ENCODE assay signal across 23 cellular contexts in genomic region chr17:8441690-8442089, GRCh38. TPM values are rescaled to one million over a fixed set of nuclear protein-coding genes. Genes with fewer than 3 reads are reported as not detected.
DNase-seq lines count a peak whose midpoint lies in the region; ATAC-seq and TF ChIP-seq lines count a peak whose summit lies in the region.
"Had no signal": no experiment of that assay in that cellular context is flagged by ENCODE, and none has a peak within 500 bp of the region (broad histone marks: within the 10 kb centered on the region; RNA-seq: fewer than 3 reads in every experiment).

No MANE protein-coding gene starts in this region.

- H3K4me2 ChIP-seq in GM23248 (ENCODE audit: unreplicated experiment): peak overlapping the region; percentile 5
- H3K4me2 ChIP-seq in smooth muscle cell: no peak overlapping the region

- peaks cover 22% of the 10 kb centered on the region for H3K36me3 Mint-ChIP-seq in activated T-cell treated with anti-CD3 and anti-CD28 coated beads, Interleukin-2, amount 50 U/mL, for 4 hours (ENCODE audit: insufficient read depth)
- H3K36me3 Mint-ChIP-seq in central memory CD8-positive, alpha-beta T cell (ENCODE audit: insufficient read depth): peaks cover 50% of the 10 kb centered on the region

- 94% methylated on average over 2 of the region's 2 CpGs for WGBS in GM23248 (ENCODE audit: low coverage in 1 of 2, low lambda C conversion rate in 2 of 2, missing lambda C conversion rate in 2 of 2), 2 experiments
- WGBS in smooth muscle cell (ENCODE audit: low lambda C conversion rate): 100% methylated on average over 2 of the region's 2 CpGs

- H2AFZ ChIP-seq in GM23248 (no peak overlapping the region), smooth muscle cell (ENCODE audit: low read depth) (no peak overlapping the region)

- peaks cover 29% of the 10 kb centered on the region for H4K20me1 ChIP-seq in GM23248 (ENCODE audit: insufficient read depth)
- peaks cover 100% of the 10 kb centered on the region for H4K20me1 ChIP-seq in smooth muscle cell (ENCODE audit: low read depth)

- H3K4me3 Mint-ChIP-seq in activated T-cell treated with anti-CD3 and anti-CD28 coated beads, Interleukin-2, amount 50 U/mL, for 4 hours: peak overlapping the region; percentile 30
- no peak overlapping the region for H3K4me3 Mint-ChIP-seq in central memory CD8-positive, alpha-beta T cell
- H3K4me3 Mint-ChIP-seq: activated CD8-positive, alpha-beta memory T cell treated with anti-CD3 and anti-CD28 coated beads, Interleukin-2, amount 10 ng/mL, durations not matched to agents 7 days and 5 days had no signal

- H3K9me3 ChIP-seq in GM23248 (ENCODE audit: low read depth): no peaks in the 10 kb centered on the region
- H3K9me3 ChIP-seq in smooth muscle cell (replicated peaks; ENCODE audit: low read depth): no peaks in the 10 kb centered on the region

- H3K9me3 Mint-ChIP-seq in activated T-cell treated with anti-CD3 and anti-CD28 coated beads, Interleukin-2, amount 50 U/mL, for 4 hours: no peaks in the 10 kb centered on the region
- H3K9me3 Mint-ChIP-seq in central memory CD8-positive, alpha-beta T cell: no peaks in the 10 kb centered on the region

- H3K27me3 Mint-ChIP-seq in activated T-cell treated with anti-CD3 and anti-CD28 coated beads, Interleukin-2, amount 50 U/mL, for 4 hours (ENCODE audit: low read depth): no peaks in the 10 kb centered on the region
- no peaks in the 10 kb centered on the region for H3K27me3 Mint-ChIP-seq in central memory CD8-positive, alpha-beta T cell
- H3K27me3 Mint-ChIP-seq: activated CD8-positive, alpha-beta memory T cell treated with anti-CD3 and anti-CD28 coated beads, Interleukin-2, amount 10 ng/mL, durations not matched to agents 7 days and 5 days had no signal

- ATAC-seq in activated T-cell treated with anti-CD3 and anti-CD28 coated beads, Interleukin-2, amount 50 U/mL, for 4 hours: no peak
- no peak for ATAC-seq in central memory CD8-positive, alpha-beta T cell (replicated peaks; ENCODE audit: extremely low read depth, poor library complexity, severe bottlenecking)
- ATAC-seq in GM21360 (IDR thresholded peaks at IDR 0.05; ENCODE audit: unreplicated experiment): no peak
- ATAC-seq: activated CD8-positive, alpha-beta memory T cell treated with anti-CD3 and anti-CD28 coated beads, Interleukin-2, amount 10 ng/mL, durations not matched to agents 7 days and 5 days had no signal

- 0 out of 2 replicates have a peak overlapping the region, but pooled peaks have one; percentile 1 for H3K27ac ChIP-seq in GM23248
- H3K27ac ChIP-seq in smooth muscle cell (ENCODE audit: low read depth): peak overlapping the region; percentile 9
- H3K27ac ChIP-seq: RWPE1, WERI-Rb-1 had no signal

- DNase-seq in activated T-cell treated with anti-CD3 and anti-CD28 coated beads, Interleukin-2, amount 50 U/mL, for 4 hours: no peak
- DNase-seq in activated T-cell treated with anti-CD3 and anti-CD28 coated beads, Interleukin-2, amount 50 U/mL, for 1 hour: no peak
- DNase-seq in GM23248: no peak
- DNase-seq in central memory CD8-positive, alpha-beta T cell (ENCODE audit: low spot score in 2 of 2): no peak
- no peak for DNase-seq in smooth muscle cell (lab: John Stamatoyannopoulos, UW; ENCODE audit: unreplicated experiment)
- no peak for DNase-seq in activated gamma-delta T cell (lab: John Stamatoyannopoulos, UW)
- no peak for DNase-seq in GF-D8 (lab: John Stamatoyannopoulos, UW)
- DNase-seq: ACHN; activated CD8-positive, alpha-beta memory T cell treated with anti-CD3 and anti-CD28 coated beads, Interleukin-2, amount 10 ng/mL, durations not matched to agents 7 days and 5 days; COR-L47; EL; foreskin fibroblast; NCI-H146; NCI-H2227 treated with DMSO at 0.1 percent for 48 hours; stimulated activated naive CD4-positive, alpha-beta T cell treated with Interleukin-2 at 50 U/mL for 16 hours; SW 1271; WERI-Rb-1 had no signal

- no peak for TF ChIP-seq CTCF in smooth muscle cell (IDR thresholded peaks at IDR 0.05; ENCODE audit: borderline replicate concordance, insufficient read depth, poor library complexity, severe bottlenecking)

- no peaks in the 10 kb centered on the region for H3K27me3 ChIP-seq in GM23248 (replicated peaks; ENCODE audit: insufficient read depth)
- no peaks in the 10 kb centered on the region for H3K27me3 ChIP-seq in smooth muscle cell (ENCODE audit: low read depth)

- H3K36me3 ChIP-seq in GM23248 (ENCODE audit: low read depth) (peaks cover 40% of the 10 kb centered on the region), smooth muscle cell (ENCODE audit: low read depth) (peaks cover 18% of the 10 kb centered on the region)

- in situ Hi-C loops in GM23248 (cut with MboI): no loop called here

- H3K4me3 ChIP-seq in GM23248 (no peak overlapping the region), smooth muscle cell (no peak overlapping the region)

- peaks cover 31% of the 10 kb centered on the region for H3K4me1 ChIP-seq in GM23248 (ENCODE audit: insufficient read depth)
- peaks cover 10% of the 10 kb centered on the region for H3K4me1 ChIP-seq in smooth muscle cell (ENCODE audit: low read depth)

- H3K4me1 Mint-ChIP-seq in activated T-cell treated with anti-CD3 and anti-CD28 coated beads, Interleukin-2, amount 50 U/mL, for 4 hours (ENCODE audit: low read depth): peaks cover 61% of the 10 kb centered on the region
- H3K4me1 Mint-ChIP-seq in central memory CD8-positive, alpha-beta T cell: peaks cover 49% of the 10 kb centered on the region

- H3K9ac ChIP-seq in GM23248 (no peak overlapping the region), smooth muscle cell (ENCODE audit: low read depth) (no peak overlapping the region)

- peak overlapping the region; percentile 16 for H3K27ac Mint-ChIP-seq in central memory CD8-positive, alpha-beta T cell (ENCODE audit: low read depth)
- H3K27ac Mint-ChIP-seq: activated CD8-positive, alpha-beta memory T cell treated with anti-CD3 and anti-CD28 coated beads, Interleukin-2, amount 10 ng/mL, durations not matched to agents 7 days and 5 days had no signal

- H3F3A ChIP-seq in GM23248 (ENCODE audit: insufficient read depth): peaks cover 31% of the 10 kb centered on the region; the same call in 1 of the 2 replicates
- no peaks in the 10 kb centered on the region for H3F3A ChIP-seq in smooth muscle cell (ENCODE audit: low read depth)

- H3K79me2 ChIP-seq in GM23248 (ENCODE audit: insufficient read depth) (peaks cover 100% of the 10 kb centered on the region), smooth muscle cell (ENCODE audit: low read depth) (peaks cover 99% of the 10 kb centered on the region)

- no peaks in the 10 kb centered on the region for H3K9me2 ChIP-seq in GM23248 (ENCODE audit: insufficient read depth)

RNA-seq across cellular contexts. Expression of gene NDEL1, which starts 6.0 kb away (rescaled TPM):
- total RNA-seq in activated T-cell treated with anti-CD3 and anti-CD28 coated beads, Interleukin-2, amount 50 U/mL, for 4 hours: 10 to 100 TPM; 49.0 to 51.7 (median 51.4) TPM
- total RNA-seq in GM23248 (2014; rRNA removed; shearing (Covaris generic)): 74.9 and 76.4 TPM in 2 replicates
- polyA plus RNA-seq in GM23248 (2016; fragmentation: Nextera tagmentation; extraction: Ambion mirVana) (105 and 111 TPM in 2 replicates), smooth muscle cell (82.0 and 82.6 TPM in 2 replicates)
- 103 and 111 TPM in 2 replicates for total RNA-seq in smooth muscle cell

RNA-seq across cellular contexts. Expression of gene RNF222, which starts 44.1 kb away (rescaled TPM):
- under 1 TPM in 2 of 3 donors, not detected in 1; 0.11 to 0.13 TPM for total RNA-seq in activated T-cell treated with anti-CD3 and anti-CD28 coated beads, Interleukin-2, amount 50 U/mL, for 4 hours
- not detected in 2 replicates for total RNA-seq in GM23248 (2014; rRNA removed; shearing (Covaris generic))
- not detected in 2 replicates for polyA plus RNA-seq in GM23248 (2016; fragmentation: Nextera tagmentation; extraction: Ambion mirVana)
- 0.54 and 1.6 TPM in 2 replicates for total RNA-seq in smooth muscle cell
- 0.32 and 0.49 TPM in 2 replicates for polyA plus RNA-seq in smooth muscle cell
- total RNA-seq: cerebellum, H4, myocyte, pulmonary artery endothelial cell had no signal

RNA-seq across cellular contexts. Expression of gene RPL26, which starts 58.7 kb away (rescaled TPM):
- total RNA-seq in activated T-cell treated with anti-CD3 and anti-CD28 coated beads, Interleukin-2, amount 50 U/mL, for 4 hours: 1,000 to 10,000 TPM; 2,326 to 2,535 (median 2,364) TPM
- total RNA-seq in GM23248 (2014; rRNA removed; shearing (Covaris generic)): 2,122 and 2,233 TPM in 2 replicates
- 497 and 522 TPM in 2 replicates for polyA plus RNA-seq in GM23248 (2016; fragmentation: Nextera tagmentation; extraction: Ambion mirVana)
- total RNA-seq in smooth muscle cell: 3,019 and 3,533 TPM in 2 replicates
- 367 and 426 TPM in 2 replicates for polyA plus RNA-seq in smooth muscle cell
